Comparison of ENCODE assay signal across 28 cellular contexts in the genomic region with DNA sequence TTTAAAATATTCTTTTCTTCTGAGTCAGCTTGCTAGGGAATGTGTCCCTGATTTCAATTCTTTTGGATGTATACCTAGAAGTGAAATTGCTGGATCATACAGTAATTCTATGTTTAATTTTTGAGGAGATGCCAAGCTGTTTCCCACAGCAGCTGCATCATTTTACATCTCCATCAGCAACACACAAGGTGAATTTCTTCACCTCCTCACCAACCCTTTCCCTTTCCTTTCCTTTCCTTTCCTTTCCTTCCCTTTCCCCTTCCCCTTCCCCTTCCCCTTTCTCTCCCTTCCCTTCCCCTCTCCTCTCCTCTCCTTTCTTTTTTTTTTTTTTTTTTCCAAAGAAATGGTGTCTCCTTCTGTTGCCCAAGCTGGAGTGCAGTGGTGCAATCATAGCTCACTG.
"Had no signal": no experiment of that assay in that cellular context is flagged by ENCODE, and none has a peak within 500 bp of the region (broad histone marks: within the 10 kb centered on the region; RNA-seq: fewer than 3 reads in every experiment).

No MANE protein-coding gene starts in this region.

- H3K4me1 Mint-ChIP-seq: stimulated activated effector memory CD8-positive, alpha-beta T cell treated with anti-CD3 and anti-CD28 coated beads, Interleukin-12 subunit alpha, Interleukin-12 subunit beta, amount 100 ng/mL, for 72 hours; stimulated activated memory B cell treated with anti-CD40 and anti-IgM and Interleukin-4, amounts not matched to agents 10 μg/mL and 1 μg/mL and 100 μg/mL, for 72 hours; stimulated activated naive B cell treated with anti-CD40 and anti-IgM and Interleukin-4, amounts not matched to agents 10 μg/mL and 1 μg/mL and 100 μg/mL, for 72 hours; stimulated activated naive CD8-positive, alpha-beta T cell treated with anti-CD3 and anti-CD28 coated beads, Interleukin-15, amount 100 ng/mL, for 72 hours had no signal

- FAIRE-seq: urothelium cell line had no signal

- H3K4me1 ChIP-seq: stomach, suprapubic skin, testis, tibial artery, tibial nerve, transverse colon, upper lobe of left lung, upper lobe of right lung, uterus, vagina had no signal

- H3K27me3 Mint-ChIP-seq: stimulated activated naive CD8-positive, alpha-beta T cell treated with anti-CD3 and anti-CD28 coated beads, Interleukin-15, amount 100 ng/mL, for 72 hours; type B pancreatic cell had no signal

- H3K9me3 ChIP-seq: testis had no signal

- H3K4me3 Mint-ChIP-seq: stimulated activated effector memory CD8-positive, alpha-beta T cell treated with anti-CD3 and anti-CD28 coated beads, Interleukin-12 subunit alpha, Interleukin-12 subunit beta, amount 100 ng/mL, for 72 hours; stimulated activated memory B cell treated with anti-CD40 and anti-IgM and Interleukin-4, amounts not matched to agents 10 μg/mL and 1 μg/mL and 100 μg/mL, for 72 hours; stimulated activated naive B cell treated with anti-CD40 and anti-IgM and Interleukin-4, amounts not matched to agents 10 μg/mL and 1 μg/mL and 100 μg/mL, for 72 hours; stimulated activated naive CD8-positive, alpha-beta T cell treated with anti-CD3 and anti-CD28 coated beads, Interleukin-15, amount 100 ng/mL, for 72 hours; stimulated activated naive CD8-positive, alpha-beta T cell treated with anti-CD3 and anti-CD28 coated beads, Interleukin-15, Interleukin-2, amounts not matched to agents 100 ng/mL and 50 ng/mL, for 24 hours; type B pancreatic cell had no signal

- ATAC-seq: stimulated activated effector memory CD8-positive, alpha-beta T cell treated with anti-CD3 and anti-CD28 coated beads, Interleukin-12 subunit alpha, Interleukin-12 subunit beta, amount 100 ng/mL, for 72 hours; stimulated activated memory B cell treated with anti-CD40 and anti-IgM and Interleukin-4, amounts not matched to agents 10 μg/mL and 1 μg/mL and 100 μg/mL, for 72 hours; stimulated activated naive B cell treated with anti-CD40 and anti-IgM and Interleukin-4, amounts not matched to agents 10 μg/mL and 1 μg/mL and 100 μg/mL, for 72 hours; stimulated activated naive CD8-positive, alpha-beta T cell treated with anti-CD3 and anti-CD28 coated beads, Interleukin-15, amount 100 ng/mL, for 72 hours; stimulated activated naive CD8-positive, alpha-beta T cell treated with anti-CD3 and anti-CD28 coated beads, Interleukin-15, Interleukin-2, amounts not matched to agents 100 U/mL and 50 U/mL, for 24 hours; upper lobe of right lung had no signal

- H3K27me3 ChIP-seq: stomach, suprapubic skin, testis, tibial artery, tibial nerve, transverse colon, upper lobe of left lung, upper lobe of right lung, uterus, vagina had no signal

- H3K36me3 ChIP-seq: stomach, suprapubic skin, thoracic aorta, tibial artery, tibial nerve, transverse colon, upper lobe of left lung, upper lobe of right lung, uterus, vagina had no signal

- H3K27ac ChIP-seq: stomach, suprapubic skin, testis, thoracic aorta, tibial artery, tibial nerve, transverse colon, upper lobe of left lung, upper lobe of right lung, uterus, vagina had no signal

- H3K27ac Mint-ChIP-seq: stimulated activated effector memory CD8-positive, alpha-beta T cell treated with anti-CD3 and anti-CD28 coated beads, Interleukin-12 subunit alpha, Interleukin-12 subunit beta, amount 100 ng/mL, for 72 hours; stimulated activated memory B cell treated with anti-CD40 and anti-IgM and Interleukin-4, amounts not matched to agents 10 μg/mL and 1 μg/mL and 100 μg/mL, for 72 hours; stimulated activated naive B cell treated with anti-CD40 and anti-IgM and Interleukin-4, amounts not matched to agents 10 μg/mL and 1 μg/mL and 100 μg/mL, for 72 hours; stimulated activated naive CD8-positive, alpha-beta T cell treated with anti-CD3 and anti-CD28 coated beads, Interleukin-15, amount 100 ng/mL, for 72 hours; stimulated activated naive CD8-positive, alpha-beta T cell treated with anti-CD3 and anti-CD28 coated beads, Interleukin-15, Interleukin-2, amounts not matched to agents 100 ng/mL and 50 ng/mL, for 24 hours; type B pancreatic cell had no signal

- H3K4me3 ChIP-seq: stomach, suprapubic skin, testis, thoracic aorta, tibial artery, tibial nerve, transverse colon, upper lobe of left lung, upper lobe of right lung, uterus, vagina had no signal

- H3K36me3 Mint-ChIP-seq: stimulated activated effector memory CD8-positive, alpha-beta T cell treated with anti-CD3 and anti-CD28 coated beads, Interleukin-12 subunit alpha, Interleukin-12 subunit beta, amount 100 ng/mL, for 72 hours had no signal

- DNase-seq: stimulated activated CD4-positive, alpha-beta T cell treated with anti-CD3 and anti-CD28 coated beads, Interleukin-2, amount 100 ng/mL, for 48 hours; stimulated activated CD4-positive, alpha-beta T cell treated with anti-CD3 and anti-CD28 coated beads, Interleukin-4, amount 100 ng/mL, for 1 hour; stimulated activated CD4-positive, alpha-beta T cell treated with anti-CD3 and anti-CD28 coated beads, Interleukin-4, amount 100 ng/mL, for 24 hours; stimulated activated CD4-positive, alpha-beta T cell treated with anti-CD3 and anti-CD28 coated beads, Interleukin-4, amount 100 ng/mL, for 4 hours; stimulated activated CD8-positive, alpha-beta memory T cell treated with anti-CD3 and anti-CD28 coated beads, Interleukin-4, amount 100 ng/mL, for 48 hours; stimulated activated naive B cell treated with anti-CD40 and anti-IgM and Interleukin-4, amounts not matched to agents 10 μg/mL and 1 μg/mL and 100 μg/mL, for 72 hours; stimulated activated naive CD4-positive, alpha-beta T cell; stimulated activated naive CD4-positive, alpha-beta T cell treated with Interleukin-2 at 50 U/mL for 16 hours; stimulated activated naive CD8-positive, alpha-beta T cell treated with anti-CD3 and anti-CD28 coated beads, Interleukin-15, amount 100 ng/mL, for 72 hours; stimulated activated naive CD8-positive, alpha-beta T cell treated with anti-CD3 and anti-CD28 coated beads, Interleukin-15, Interleukin-2, amounts not matched to agents 100 U/mL and 50 U/mL, for 24 hours; stomach; substantia nigra; testis; tibial artery; transverse colon; trophoblast cell; upper lobe of left lung; upper lobe of right lung; uterus had no signal
